8 cellular contexts compared by ENCODE assay signal in genomic region chr19:58474997-58475713, GRCh38. TPM values are rescaled to one million over a fixed set of nuclear protein-coding genes. Genes with fewer than 3 reads are reported as not detected.
A peak's percentile ranks its signal among the peaks of the same experiment; 100 is the strongest.
DNase-seq lines count a peak whose midpoint lies in the region; ATAC-seq and TF ChIP-seq lines count a peak whose summit lies in the region.

No MANE protein-coding gene starts in this region.

- H3K9ac ChIP-seq in adipocyte (ENCODE audit: low read length) (peak overlapping the region; percentile 92), liver (ENCODE audit: low read depth in 1 of 2, low read length in 2 of 2) (peak overlapping the region in 1 of 2 donors; percentile 61)

- intact Hi-C loops in transverse colon (cut with DNase I; ENCODE audit: low total_unique reads): no loop called here

- H3K27me3 ChIP-seq in GM06990 (replicated peaks; ENCODE audit: control insufficient read depth, insufficient read depth, low read length): no peaks in the 10 kb centered on the region
- H3K27me3 ChIP-seq in adipocyte (replicated peaks; ENCODE audit: control insufficient read depth, insufficient read depth, low read length): no peaks in the 10 kb centered on the region
- H3K27me3 ChIP-seq in liver (ENCODE audit: control insufficient read depth in 4 of 4, insufficient read depth in 4 of 4, low read length in 3 of 4): no peaks in the 10 kb centered on the region
- no peaks in the 10 kb centered on the region for H3K27me3 ChIP-seq in transverse colon

- no peak for TF ChIP-seq POLR2A in transverse colon (IDR thresholded peaks at IDR 0.05)

- no peak for TF ChIP-seq EP300 in transverse colon (IDR thresholded peaks at IDR 0.05; ENCODE audit: low read depth)

- H3K9me3 ChIP-seq in adipocyte (ENCODE audit: control insufficient read depth, low read length): no peaks in the 10 kb centered on the region
- H3K9me3 ChIP-seq in liver (ENCODE audit: control insufficient read depth in 4 of 4, low read length in 3 of 4): no peaks in the 10 kb centered on the region
- H3K9me3 ChIP-seq in transverse colon: no peaks in the 10 kb centered on the region

- H3K4me1 ChIP-seq in adipocyte (ENCODE audit: control insufficient read depth, insufficient read depth, low read length) (peaks cover 22% of the 10 kb centered on the region), liver (ENCODE audit: control insufficient read depth in 4 of 4, insufficient read depth in 4 of 4, low read length in 3 of 4) (peaks cover 5 to 21% (median 15%) of the 10 kb centered on the region in 4 donors), transverse colon (peaks cover 13 to 19% (median 16%) of the 10 kb centered on the region in 4 donors)

- TF ChIP-seq CTCF in GM06990 (IDR thresholded peaks at IDR 0.05; ENCODE audit: insufficient read depth, low read length, poor library complexity, severe bottlenecking) (no peak), liver (IDR thresholded peaks at IDR 0.05; ENCODE audit: low read depth, low read length, missing input control) (no peak), transverse colon (IDR thresholded peaks at IDR 0.05) (no peak)

- peak overlapping the region; percentile 87 to 88 for H3K27ac ChIP-seq in liver (ENCODE audit: low read depth in 1 of 2, low read length in 2 of 2)
- H3K27ac ChIP-seq in transverse colon: peak overlapping the region; percentile 88 to 92 (median 90)

- in situ Hi-C loops in transverse colon (cut with MboI; ENCODE audit: low pct_ligation_motif_present in 1 of 4, low pct_unique_long_range_greater_than_20kb in 1 of 4, low sequenced_read_pairs in 3 of 4): no loop called here

- WGBS in liver: 24% methylated on average over 27 of the region's 27 CpGs
- WGBS in transverse colon (ENCODE audit: low coverage in 1 of 2), 2 donors: 21 to 59% methylated on average over 4 to 27 of the region's 27 CpGs

- peak; percentile 11 for ATAC-seq in HG02981 (IDR thresholded peaks at IDR 0.05; ENCODE audit: unreplicated experiment)

- no peak for DNase-seq in GM06990 (ENCODE audit: extremely low read depth, insufficient read length)
- no peak for DNase-seq in adipocyte (ENCODE audit: low read depth)
- no peak for DNase-seq in transverse colon
- no peak for DNase-seq in activated gamma-delta T cell treated with Interleukin-2 at 50 U/mL for 16 hours
- DNase-seq in HuH-7.5 (ENCODE audit: low spot score): no peak
- no peak for DNase-seq in SKM-1 (lab: John Stamatoyannopoulos, UW; ENCODE audit: unreplicated experiment)

- TF ChIP-seq RAD21 in liver (IDR thresholded peaks at IDR 0.05): no peak

- peaks cover 15% of the 10 kb centered on the region for H3K36me3 ChIP-seq in GM06990 (ENCODE audit: control insufficient read depth, insufficient read depth, low read length)
- peaks cover 18% of the 10 kb centered on the region for H3K36me3 ChIP-seq in adipocyte (ENCODE audit: control insufficient read depth, insufficient read depth, low read length, severe bottlenecking)
- peaks cover 0 to 13% (median 3%) of the 10 kb centered on the region in 4 donors for H3K36me3 ChIP-seq in liver (ENCODE audit: control insufficient read depth in 4 of 4, insufficient read depth in 3 of 4, low read depth in 1 of 4, low read length in 3 of 4)
- H3K36me3 ChIP-seq in transverse colon: peaks cover 0 to 18% (median 5%) of the 10 kb centered on the region in 4 donors

- H3K4me3 ChIP-seq in GM06990 (replicated peaks; ENCODE audit: low read depth, low read length) (peak overlapping the region; percentile 70), adipocyte (ENCODE audit: low read length) (peak overlapping the region; percentile 89), liver (ENCODE audit: low read depth in 1 of 3, low read length in 3 of 3) (peak overlapping the region; percentile 62 to 78 (median 62)), transverse colon (peak overlapping the region; percentile 39 to 75 (median 64))

TF ChIP-seq in liver, 16 proteins besides CTCF, POLR2A, EP300 and RAD21:
- TF ChIP-seq NR2F2 (IDR thresholded peaks at IDR 0.05): no peak
- TF ChIP-seq HNF4G (IDR thresholded peaks at IDR 0.05): no peak
- no peak for TF ChIP-seq FOXA1 (IDR thresholded peaks at IDR 0.05)
- no peak for TF ChIP-seq ZBTB33 (IDR thresholded peaks at IDR 0.05)

RNA-seq across cellular contexts. Expression of gene ZNF446, which starts 1.0 kb away (rescaled TPM):
- total RNA-seq in liver (1 to 10 TPM; 2.8 to 4.6 TPM), transverse colon (10 to 100 TPM in 3 of 4 donors, 1 to 10 TPM in 1; 2.8 to 54.6 (median 18.1) TPM)
- 1 to 10 TPM; 3.3 to 4.8 TPM for polyA plus RNA-seq in liver

RNA-seq across cellular contexts. Expression of gene ZNF324, which starts 8.3 kb away (rescaled TPM):
- 1 to 10 TPM; 8.4 TPM for total RNA-seq in liver
- polyA plus RNA-seq in liver: 1 to 10 TPM; 2.3 to 2.6 TPM
- total RNA-seq in transverse colon: 10 to 100 TPM in 3 of 4 donors, 1 to 10 TPM in 1; 9.4 to 27.5 (median 24.5) TPM

RNA-seq across cellular contexts. Expression of gene ZNF324B, which starts 23.7 kb away (rescaled TPM):
- 1 to 10 TPM; 3.8 to 4.9 TPM for total RNA-seq in liver
- 1 to 10 TPM in 1 of 2 donors, under 1 TPM in 1; 0.53 to 1.9 TPM for polyA plus RNA-seq in liver
- 10 to 100 TPM in 1 of 4 donors, 1 to 10 TPM in 3; 3.0 to 10.6 (median 6.3) TPM for total RNA-seq in transverse colon

RNA-seq across cellular contexts. Expression of gene ZNF132, which starts 35.2 kb away (rescaled TPM):
- total RNA-seq in liver: 1 to 10 TPM; 1.3 to 2.0 TPM
- under 1 TPM; 0.64 to 0.72 TPM for polyA plus RNA-seq in liver
- 1 to 10 TPM; 3.0 to 5.1 (median 3.5) TPM for total RNA-seq in transverse colon

RNA-seq across cellular contexts. Expression of gene SLC27A5, which starts 36.6 kb away (rescaled TPM):
- total RNA-seq in liver (100 to 1,000 TPM in 1 of 2 donors, 10 to 100 TPM in 1; 31.9 to 395 TPM), transverse colon (1 to 10 TPM in 3 of 4 donors, not detected in 1; 3.3 to 5.0 (median 4.4) TPM)
- 100 to 1,000 TPM; 316 to 326 TPM for polyA plus RNA-seq in liver
